In genomic region chr12:71664411-71665108, GRCh38 we compare ENCODE assay signal across 8 cellular contexts. TPM values are rescaled to one million over a fixed set of nuclear protein-coding genes. Genes with fewer than 3 reads are reported as not detected.
DNase-seq lines count a peak whose midpoint lies in the region; ATAC-seq, FAIRE-seq and TF ChIP-seq lines count a peak whose summit lies in the region.

No MANE protein-coding gene starts in this region.

- H3K36me3 Mint-ChIP-seq in activated CD4-positive, alpha-beta T cell treated with anti-CD3 and anti-CD28 coated beads for 36 hours (ENCODE audit: low read depth): peaks cover 55% of the 10 kb centered on the region

- H4K20me1 ChIP-seq in SU-DHL-6 (ENCODE audit: low read depth, low read length): peaks cover 12% of the 10 kb centered on the region

- H3K9me3 ChIP-seq in SU-DHL-6 (ENCODE audit: insufficient read depth, low read length) (no peaks in the 10 kb centered on the region), pancreas (no peaks in the 10 kb centered on the region)

- intact Hi-C loops in activated CD4-positive, alpha-beta T cell treated with anti-CD3 and anti-CD28 coated beads for 36 hours (cut with DNase I, micrococcal nuclease): loop anchor here in 1 of 2 experiments (1.0 to 5.0 kb wide), 3 partner anchors 22 to 1422 kb away; partner anchors contain the start of genes CNOT2, RAB21 and TMEM19
- intact Hi-C loops in pancreas (cut with DNase I): no loop called here

- H3K9me2 ChIP-seq in SU-DHL-6 (replicated peaks; ENCODE audit: insufficient read depth, low read length): no peaks in the 10 kb centered on the region

- no peak for FAIRE-seq in pancreas (lab: Jason Lieb, UNC)

- CTCF ChIA-PET in activated CD4-positive, alpha-beta T cell treated with anti-CD3 and anti-CD28 coated beads for 36 hours (lab: Charles Lee): interaction anchor here (0.6 to 3.1 kb wide), 10 partner anchors 12 to 116 kb away, joined by 3 to 44 read pairs (median 4); partner anchors contain the start of genes RAB21 and TMEM19

- H3K27me3 Mint-ChIP-seq in activated CD4-positive, alpha-beta T cell treated with anti-CD3 and anti-CD28 coated beads for 36 hours: no peaks in the 10 kb centered on the region

- peak overlapping the region; percentile 75 for H3K9ac ChIP-seq in SU-DHL-6 (ENCODE audit: low read length)

- no peaks in the 10 kb centered on the region for H3K27me3 ChIP-seq in SU-DHL-6 (ENCODE audit: low read length)
- H3K27me3 ChIP-seq in pancreas: no peaks in the 10 kb centered on the region

- peaks cover 30% of the 10 kb centered on the region for H3K4me1 Mint-ChIP-seq in activated CD4-positive, alpha-beta T cell treated with anti-CD3 and anti-CD28 coated beads for 36 hours

- peak overlapping the region; percentile 98 for H3K4me3 Mint-ChIP-seq in activated CD4-positive, alpha-beta T cell treated with anti-CD3 and anti-CD28 coated beads for 36 hours

- H2AFZ ChIP-seq in SU-DHL-6 (ENCODE audit: low read depth, low read length, severe bottlenecking): peak overlapping the region; percentile 58

- peaks cover 11% of the 10 kb centered on the region for H3F3A ChIP-seq in SU-DHL-6 (ENCODE audit: insufficient read depth)

- peak overlapping the region; percentile 99 for H3K27ac Mint-ChIP-seq in activated CD4-positive, alpha-beta T cell treated with anti-CD3 and anti-CD28 coated beads for 36 hours

- POLR2A ChIA-PET in activated CD4-positive, alpha-beta T cell treated with anti-CD3 and anti-CD28 coated beads for 36 hours (lab: Charles Lee): interaction anchor here (0.5 to 3.4 kb wide), 9 partner anchors 8 to 90 kb away, joined by 3 to 55 read pairs (median 4); partner anchors contain the start of genes RAB21 and TMEM19

- peaks cover 8% of the 10 kb centered on the region; the same call in 1 of the 2 replicates for H3K36me3 ChIP-seq in SU-DHL-6 (ENCODE audit: low read length)
- H3K36me3 ChIP-seq in pancreas: peaks cover 0 to 6% (median 0%) of the 10 kb centered on the region in 3 donors

- H3K79me2 ChIP-seq in SU-DHL-6 (ENCODE audit: insufficient read depth, low read length): peaks cover 58% of the 10 kb centered on the region

- H3K9me3 Mint-ChIP-seq in activated CD4-positive, alpha-beta T cell treated with anti-CD3 and anti-CD28 coated beads for 36 hours (ENCODE audit: low read depth): peaks cover 6% of the 10 kb centered on the region

- peaks cover 11 to 31% (median 28%) of the 10 kb centered on the region in 3 donors for H3K4me1 ChIP-seq in pancreas

- ATAC-seq in activated CD4-positive, alpha-beta T cell treated with anti-CD3 and anti-CD28 coated beads for 36 hours: peak; percentile 8
- peak; percentile 14 for ATAC-seq in HG02798 (IDR thresholded peaks at IDR 0.05; ENCODE audit: poor library complexity, unreplicated experiment)
- ATAC-seq in pancreas: peak; percentile 20 to 38 (median 33)
- ATAC-seq in HG02571 (IDR thresholded peaks at IDR 0.05; ENCODE audit: unreplicated experiment): no peak

- peak overlapping the region; percentile 93 for H3K4me2 ChIP-seq in SU-DHL-6 (ENCODE audit: low read depth, low read length, poor library complexity, severe bottlenecking)

- TF ChIP-seq CTCF in SU-DHL-6 (IDR thresholded peaks at IDR 0.05; ENCODE audit: insufficient read depth, low read length, poor library complexity, severe bottlenecking) (no peak), fibroblast of mammary gland (conservative IDR thresholded peaks at IDR 0.05; ENCODE audit: control insufficient read depth, insufficient read depth, low read depth, low read length) (no peak), pancreas (IDR thresholded peaks at IDR 0.05) (no peak)

- 0 to 1% methylated on average over 20 of the region's 20 CpGs for WGBS in pancreas, 2 donors

- DNase-seq in activated CD4-positive, alpha-beta T cell treated with anti-CD3 and anti-CD28 coated beads for 36 hours: no peak
- DNase-seq in activated CD4-positive, alpha-beta T cell treated with anti-CD3 and anti-CD28 coated beads, Interleukin-2, amount 50 U/mL, for 1 hour: no peak
- peak; percentile 23 for DNase-seq in fibroblast of mammary gland (ENCODE audit: low read depth)
- peak in 1 of 6 donors; percentile 78 for DNase-seq in pancreas
- no peak for DNase-seq in GM19240 (ENCODE audit: insufficient read length, low spot score)

- H3K4me3 ChIP-seq in SU-DHL-6 (ENCODE audit: insufficient read depth, low read length, poor library complexity, severe bottlenecking) (peak overlapping the region; percentile 78), fibroblast of mammary gland (ENCODE audit: control insufficient read depth, low read depth, low read length) (peak overlapping the region; percentile 95), pancreas (peak overlapping the region; percentile 70 to 89 (median 81))

- H3K27ac ChIP-seq in SU-DHL-6 (ENCODE audit: low read depth, low read length) (peak overlapping the region; percentile 97), pancreas (peak overlapping the region; percentile 93 to 100 (median 96))

RNA-seq across cellular contexts. Expression of gene THAP2, which starts 0.5 kb away (rescaled TPM):
- 10 to 100 TPM in 1 of 2 experiments, 1 to 10 TPM in 1; 8.7 to 11.8 TPM for total RNA-seq in activated CD4-positive, alpha-beta T cell treated with anti-CD3 and anti-CD28 coated beads for 36 hours
- 1 to 10 TPM; 1.2 to 4.3 (median 2.3) TPM for total RNA-seq in pancreas
- polyA plus RNA-seq in pancreas: 1 to 10 TPM; 1.1 to 3.1 TPM

RNA-seq across cellular contexts. Expression of gene ZFC3H1, which starts 0.9 kb away (rescaled TPM):
- total RNA-seq in activated CD4-positive, alpha-beta T cell treated with anti-CD3 and anti-CD28 coated beads for 36 hours: 10 to 100 TPM; 57.1 to 71.5 TPM
- 10 to 100 TPM in 5 of 6 donors, 1 to 10 TPM in 1; 8.6 to 32.6 (median 18.2) TPM for total RNA-seq in pancreas
- 10 to 100 TPM; 19.1 to 20.3 TPM for polyA plus RNA-seq in pancreas

RNA-seq across cellular contexts. Expression of gene TMEM19, which starts 21.3 kb away (rescaled TPM):
- 10 to 100 TPM in 1 of 2 experiments, 1 to 10 TPM in 1; 6.1 to 12.9 TPM for total RNA-seq in activated CD4-positive, alpha-beta T cell treated with anti-CD3 and anti-CD28 coated beads for 36 hours
- total RNA-seq in pancreas: 10 to 100 TPM in 2 of 6 donors, 1 to 10 TPM in 4; 5.8 to 14.8 (median 7.9) TPM
- 1 to 10 TPM; 3.8 to 9.3 TPM for polyA plus RNA-seq in pancreas
